ENCODE assay signal across 9 cellular contexts in genomic region chr16:2867661-2867986, GRCh38. TPM values are rescaled to one million over a fixed set of nuclear protein-coding genes. Genes with fewer than 3 reads are reported as not detected.
DNase-seq lines count a peak whose midpoint lies in the region; TF ChIP-seq lines count a peak whose summit lies in the region.
"Had no signal": no experiment of that assay in that cellular context is flagged by ENCODE, and none has a peak within 500 bp of the region (broad histone marks: within the 10 kb centered on the region; RNA-seq: fewer than 3 reads in every experiment).

No MANE protein-coding gene starts in this region.

- H3K9me3 Mint-ChIP-seq in CD14-positive monocyte (peaks cover 0 to 1% (median 0%) of the 10 kb centered on the region in 7 donors), neural crest cell (no peaks in the 10 kb centered on the region)

- no peaks in the 10 kb centered on the region for H3K36me3 ChIP-seq in effector memory CD4-positive, alpha-beta T cell (ENCODE audit: control insufficient read depth, insufficient read depth, low read length)

- peak overlapping the region; percentile 80 for H3K27ac ChIP-seq in effector memory CD4-positive, alpha-beta T cell (ENCODE audit: insufficient read depth, low read length, poor library complexity, severe bottlenecking)

- H3K4me1 Mint-ChIP-seq in CD14-positive monocyte (peaks cover 7% of the 10 kb centered on the region), neural crest cell (no peaks in the 10 kb centered on the region)

- no peaks in the 10 kb centered on the region for H3K27me3 ChIP-seq in effector memory CD4-positive, alpha-beta T cell (replicated peaks; ENCODE audit: control insufficient read depth, insufficient read depth, low read length, poor library complexity, severe bottlenecking)

- peaks cover 13% of the 10 kb centered on the region for H3K4me1 ChIP-seq in effector memory CD4-positive, alpha-beta T cell (ENCODE audit: control insufficient read depth, insufficient read depth, low read length, poor library complexity, severe bottlenecking)

- H3K4me3 ChIP-seq in effector memory CD4-positive, alpha-beta T cell (ENCODE audit: insufficient read depth, low read depth, low read length, poor library complexity, severe bottlenecking) = peak overlapping the region; percentile 72

- H3K27me3 Mint-ChIP-seq in CD14-positive monocyte (ENCODE audit: low read depth in 3 of 3) (peaks cover 5 to 10% (median 6%) of the 10 kb centered on the region in 3 donors), neural crest cell (ENCODE audit: low read depth) (peaks cover 77% of the 10 kb centered on the region)

- DNase-seq in CD14-positive monocyte (ENCODE audit: low spot score) = no peak
- peak; percentile 77 for DNase-seq in NCI-H226
- DNase-seq in effector memory CD4-positive, alpha-beta T cell = no peak
- DNase-seq in neural crest cell (ENCODE audit: low read depth, low spot score) = no peak
- DNase-seq in NCI-H345 treated with DMSO at 0.1 percent for 48 hours (lab: John Stamatoyannopoulos, UW; ENCODE audit: unreplicated experiment) = no peak
- DNase-seq in stimulated activated naive CD4-positive, alpha-beta T cell treated with Interleukin-2 at 50 U/mL for 16 hours (lab: John Stamatoyannopoulos, UW) = no peak
- no peak for DNase-seq in NOMO-1 treated with DMSO at 0.1 percent for 48 hours (lab: John Stamatoyannopoulos, UW; ENCODE audit: unreplicated experiment)
- no peak for DNase-seq in COLO668 (lab: John Stamatoyannopoulos, UW; ENCODE audit: unreplicated experiment)

- peak overlapping the region; percentile 95 to 96 (median 96) for H3K27ac Mint-ChIP-seq in CD14-positive monocyte
- no peak overlapping the region for H3K27ac Mint-ChIP-seq in neural crest cell (ENCODE audit: unreplicated experiment)

- H3K9me3 ChIP-seq in effector memory CD4-positive, alpha-beta T cell (ENCODE audit: control insufficient read depth, low read length) = no peaks in the 10 kb centered on the region

- TF ChIP-seq CTCF in CD14-positive monocyte (IDR thresholded peaks at IDR 0.05) (no peak), neural crest cell (conservative IDR thresholded peaks at IDR 0.05) (no peak)

- peak overlapping the region; percentile 89 to 93 for H3K4me3 Mint-ChIP-seq in CD14-positive monocyte
- H3K4me3 Mint-ChIP-seq in neural crest cell = peak overlapping the region; percentile 90

- intact Hi-C loops in CD14-positive monocyte (cut with micrococcal nuclease) = no loop called here

- H3K36me3 Mint-ChIP-seq in CD14-positive monocyte (no peaks in the 10 kb centered on the region), neural crest cell (ENCODE audit: low read depth) (no peaks in the 10 kb centered on the region)

RNA-seq across cellular contexts. Expression of gene PRSS22, which starts 9.7 kb away (rescaled TPM):
- polyA plus RNA-seq in CD14-positive monocyte = not detected
- not detected in 2 replicates for total RNA-seq in neural crest cell

RNA-seq across cellular contexts. Expression of gene FLYWCH2, which starts 15.4 kb away (rescaled TPM):
- polyA plus RNA-seq in CD14-positive monocyte = 10 to 100 TPM; 10.9 to 12.7 TPM
- 32.3 and 32.4 TPM in 2 replicates for total RNA-seq in neural crest cell

RNA-seq across cellular contexts. Expression of gene ZG16B, which starts 37.5 kb away (rescaled TPM):
- polyA plus RNA-seq in CD14-positive monocyte = 10 to 100 TPM; 11.0 to 12.9 TPM
- not detected in 2 replicates for total RNA-seq in neural crest cell

RNA-seq across cellular contexts. Expression of gene FLYWCH1, which starts 44.1 kb away (rescaled TPM):
- polyA plus RNA-seq in CD14-positive monocyte = 1 to 10 TPM; 5.0 to 7.1 TPM
- 26.4 and 26.7 TPM in 2 replicates for total RNA-seq in neural crest cell

RNA-seq across cellular contexts. Expression of gene PRSS21, which starts 50.6 kb away (rescaled TPM):
- polyA plus RNA-seq in CD14-positive monocyte = 1 to 10 TPM; 2.1 to 3.1 TPM
- not detected in 2 replicates for total RNA-seq in neural crest cell
- total RNA-seq: RPMI7951 had no signal
